In genomic region chr1:89907669-89908293, GRCh38 we compare ENCODE assay signal across 10 cellular contexts.
A peak's percentile ranks its signal among the peaks of the same experiment; 100 is the strongest.
DNase-seq lines count a peak whose midpoint lies in the region; TF ChIP-seq lines count a peak whose summit lies in the region.
"Had no signal": no experiment of that assay in that cellular context is flagged by ENCODE, and none has a peak within 500 bp of the region (broad histone marks: within the 10 kb centered on the region; RNA-seq: fewer than 3 reads in every experiment).

No MANE protein-coding gene starts in this region.

- no peak overlapping the region for H3K4me2 ChIP-seq in mesenchymal stem cell (ENCODE audit: low read length, poor library complexity, severe bottlenecking)

- TF ChIP-seq POLR2A in testis (IDR thresholded peaks at IDR 0.05) = no peak

- no CpG with 5 or more reads among the region's 2 CpGs for WGBS in mesenchymal stem cell
- 83 to 93% methylated on average over 2 of the region's 2 CpGs for WGBS in testis, 2 donors

- H3K4ac ChIP-seq in mesenchymal stem cell (ENCODE audit: low read depth in 1 of 2, low read length in 2 of 2) = no peak overlapping the region

- peaks cover 77% of the 10 kb centered on the region for H3K4me1 Mint-ChIP-seq in CD14-positive monocyte
- H3K4me1 Mint-ChIP-seq in HFFc6 (ENCODE audit: low read depth) = peaks cover 97% of the 10 kb centered on the region

- no peak overlapping the region for H2AFZ ChIP-seq in mesenchymal stem cell (ENCODE audit: low read depth, low read length)

- DNase-seq in CD14-positive monocyte (ENCODE audit: low spot score) = no peak
- DNase-seq in HFFc6 = peak; percentile 72
- peak; percentile 90 for DNase-seq in amniotic epithelial cell (ENCODE audit: low read depth)
- DNase-seq in mesenchymal stem cell = peak; percentile 77
- no peak for DNase-seq in testis
- DNase-seq in HuH-7 (ENCODE audit: low spot score) = no peak
- DNase-seq in SK-N-DZ (ENCODE audit: low spot score) = no peak
- no peak for DNase-seq in Ammon's horn (ENCODE audit: low spot score)
- DNase-seq: activated naive CD4-positive, alpha-beta T cell had no signal

- H3K4me3 ChIP-seq in mesenchymal stem cell (ENCODE audit: insufficient read depth in 1 of 2, low read depth in 1 of 2, low read length in 2 of 2) (no peak overlapping the region), testis (no peak overlapping the region)

- H3K27me3 Mint-ChIP-seq in CD14-positive monocyte (ENCODE audit: low read depth in 3 of 3) (no peaks in the 10 kb centered on the region), HFFc6 (ENCODE audit: insufficient read depth) (no peaks in the 10 kb centered on the region)
- H3K27me3 Mint-ChIP-seq: IgD-negative memory B cell had no signal

- no peak overlapping the region for H3K9ac ChIP-seq in mesenchymal stem cell (ENCODE audit: low read length)

- no peak overlapping the region for H2BK15ac ChIP-seq in mesenchymal stem cell (ENCODE audit: low read depth, poor library complexity, severe bottlenecking)

- H3K36me3 Mint-ChIP-seq in CD14-positive monocyte (peaks cover 24% of the 10 kb centered on the region in 2 donors), HFFc6 (ENCODE audit: low read depth) (0 out of 2 replicates have a peak, but pooled peaks cover 6% of the 10 kb centered on the region)

- H3K9me3 Mint-ChIP-seq in CD14-positive monocyte = no peaks in the 10 kb centered on the region
- no peaks in the 10 kb centered on the region for H3K9me3 Mint-ChIP-seq in HFFc6
- H3K9me3 Mint-ChIP-seq: IgD-negative memory B cell had no signal

- H2AK5ac ChIP-seq in mesenchymal stem cell (ENCODE audit: low read length, severe bottlenecking) = no peak overlapping the region

- H3K4me1 ChIP-seq in mesenchymal stem cell (ENCODE audit: control insufficient read depth, insufficient read depth, low read depth, low read length) (peaks cover 18% of the 10 kb centered on the region), testis (peaks cover 15% of the 10 kb centered on the region)

- TF ChIP-seq CTCF in CD14-positive monocyte (IDR thresholded peaks at IDR 0.05) = no peak
- no peak for TF ChIP-seq CTCF in HFFc6 (IDR thresholded peaks at IDR 0.05)
- no peak for TF ChIP-seq CTCF in testis (IDR thresholded peaks at IDR 0.05)

- no peak overlapping the region for H2BK5ac ChIP-seq in mesenchymal stem cell (ENCODE audit: low read depth, low read length, poor library complexity, severe bottlenecking)

- H3K27me3 ChIP-seq in mesenchymal stem cell (ENCODE audit: control insufficient read depth in 1 of 2, insufficient read depth in 1 of 2, low read length in 2 of 2) (no peaks in the 10 kb centered on the region), testis (no peaks in the 10 kb centered on the region)

- H3K36me3 ChIP-seq in mesenchymal stem cell (ENCODE audit: control insufficient read depth in 1 of 2, insufficient read depth in 2 of 2, low read depth in 1 of 2, low read length in 2 of 2) (no peaks in the 10 kb centered on the region), testis (ENCODE audit: low read depth, missing control alignments) (no peaks in the 10 kb centered on the region)

- H3K9me3 ChIP-seq in mesenchymal stem cell (ENCODE audit: control insufficient read depth, low read length) = no peaks in the 10 kb centered on the region
- no peaks in the 10 kb centered on the region for H3K9me3 ChIP-seq in testis

- H3K27ac ChIP-seq in mesenchymal stem cell (ENCODE audit: low read length, poor library complexity, severe bottlenecking) = peak overlapping the region; percentile 97
- no peak overlapping the region for H3K27ac ChIP-seq in testis

- H2BK12ac ChIP-seq in mesenchymal stem cell (ENCODE audit: low read length in 2 of 2) = no peak overlapping the region

- H3K27ac Mint-ChIP-seq in CD14-positive monocyte (peak overlapping the region; percentile 94 to 98 (median 96)), HFFc6 (peak overlapping the region; percentile 97)

- H3K18ac ChIP-seq in mesenchymal stem cell (ENCODE audit: low read depth in 1 of 2, low read length in 2 of 2) = no peak overlapping the region

- no peak overlapping the region for H4K8ac ChIP-seq in mesenchymal stem cell (ENCODE audit: low read length)

- intact Hi-C loops in CD14-positive monocyte (cut with micrococcal nuclease) (loop anchor here in 1 of 2 donors (5.0 kb wide), 1 partner anchor 35 kb away; no protein-coding TSS in a partner anchor), testis (cut with DNase I; ENCODE audit: low total_unique reads) (no loop called here)

- no peak overlapping the region for H2BK120ac ChIP-seq in mesenchymal stem cell (ENCODE audit: low read depth, low read length)

- no peak overlapping the region for H3K14ac ChIP-seq in mesenchymal stem cell (ENCODE audit: low read length in 2 of 2)

- peaks cover 1% of the 10 kb centered on the region for H3K79me1 ChIP-seq in mesenchymal stem cell (replicated peaks; ENCODE audit: low read length, poor library complexity, severe bottlenecking)

- no peak overlapping the region for H3K4me3 Mint-ChIP-seq in CD14-positive monocyte
- H3K4me3 Mint-ChIP-seq in HFFc6 = peak overlapping the region; percentile 75
- H3K4me3 Mint-ChIP-seq: IgD-negative memory B cell had no signal

- H3K23ac ChIP-seq in mesenchymal stem cell (ENCODE audit: low read length in 2 of 2) = no peak overlapping the region

- no peak overlapping the region for H4K91ac ChIP-seq in mesenchymal stem cell (ENCODE audit: low read length)

Comparison
In these comparisons a context has a peak if more than half of its experiments do, and no peak if none do; other contexts are left out.
1. DNase-seq: peak in HFFc6 (single experiment), amniotic epithelial cell (single experiment) and mesenchymal stem cell (single experiment); none in CD14-positive monocyte (single experiment), testis (single experiment), HuH-7 (single experiment), SK-N-DZ (single experiment) and Ammon's horn (single experiment).